ENCODE assay signal across 7 cellular contexts in the genomic region with DNA sequence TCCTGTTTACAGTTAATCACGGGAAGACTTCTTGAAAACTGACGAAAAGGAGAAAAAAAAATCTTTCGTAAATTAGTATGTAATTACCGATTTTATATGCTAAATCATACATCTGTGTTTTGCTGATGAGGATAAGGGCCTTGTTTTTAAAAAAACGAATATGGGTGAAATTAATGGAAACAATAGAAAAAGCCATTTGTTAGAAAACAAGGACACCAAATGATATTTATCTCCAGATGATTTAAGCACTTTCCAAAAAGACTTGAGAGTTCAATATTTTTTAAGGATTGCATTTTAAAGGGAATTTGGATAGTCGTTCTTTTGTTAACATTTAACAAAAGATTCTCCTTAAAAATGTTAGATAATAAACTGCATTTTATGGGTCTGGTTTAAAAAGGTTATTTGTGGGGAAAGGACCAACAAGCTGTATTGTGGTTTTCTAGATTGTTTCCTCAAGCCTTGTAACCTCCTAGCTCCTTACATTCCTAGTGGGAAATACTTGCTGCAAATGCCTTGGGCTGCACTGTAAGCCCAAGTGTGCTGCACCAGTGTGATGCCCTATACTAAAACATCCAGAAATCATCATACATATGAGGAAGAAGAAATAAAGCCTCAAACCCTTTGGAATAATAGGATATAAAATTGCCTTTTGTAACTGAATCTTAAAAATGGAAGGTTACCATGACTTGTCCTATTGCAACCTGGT. TPM values are rescaled to one million over a fixed set of nuclear protein-coding genes. Genes with fewer than 3 reads are reported as not detected.
DNase-seq lines count a peak whose midpoint lies in the region; ATAC-seq, FAIRE-seq and TF ChIP-seq lines count a peak whose summit lies in the region.

No MANE protein-coding gene starts in this region.

- DNase-seq in G401 (ENCODE audit: low spot score) (peak; percentile 70), NCI-H146 (lab: John Stamatoyannopoulos, UW) (peak; percentile 14), caudate nucleus (lab: John Stamatoyannopoulos, UW) (peak in 1 of 61 donors; percentile 25), myocyte (ENCODE audit: low read depth) (peak; percentile 18), KG1 (lab: John Stamatoyannopoulos, UW) (no peak), GM12891 (ENCODE audit: insufficient read length, low spot score) (no peak)

- no peak for FAIRE-seq in GM12891 (lab: Jason Lieb, UNC)

- ATAC-seq in HG03097 (IDR thresholded peaks at IDR 0.05; ENCODE audit: low FRiP score, unreplicated experiment): no peak

- peak overlapping the region; percentile 98 for H3K27ac ChIP-seq in caudate nucleus (ENCODE audit: low read depth, low read length)

- in situ Hi-C loops in G401 (cut with HindIII; ENCODE audit: low sequenced_read_pairs): no loop called here

- no peak for TF ChIP-seq POLR2A in GM12891 (IDR thresholded peaks at IDR 0.05; ENCODE audit: low read depth, low read length)

TF ChIP-seq in GM12891, 5 proteins besides CTCF, POLR2A, EP300 and RAD21:
- TF ChIP-seq POLR2AphosphoS5 (IDR thresholded peaks at IDR 0.05; ENCODE audit: low read depth, low read length) (no peak), SPI1 (IDR thresholded peaks at IDR 0.05; ENCODE audit: low read depth, low read length) (no peak), POU2F2 (IDR thresholded peaks at IDR 0.05; ENCODE audit: low read depth, low read length) (no peak), PAX5 (IDR thresholded peaks at IDR 0.05; ENCODE audit: insufficient read depth, low read length, severe bottlenecking) (no peak), TAF1 (IDR thresholded peaks at IDR 0.05; ENCODE audit: low read depth, low read length) (no peak)

RNA-seq across cellular contexts. Expression of a gene that starts 1.5 kb away (rescaled TPM):
- total RNA-seq in G401 (2014; rRNA removed; shearing (Covaris generic)): 13.9 and 23.1 TPM in 2 replicates
- total RNA-seq in myocyte: 15.7 and 21.0 TPM in 2 replicates
- polyA plus RNA-seq in myocyte (2012): 3.4 TPM
- polyA plus RNA-seq in GM12891 (2012; ENCODE audit: low read depth, missing spikeins): 8.2 TPM

Comparison
In these comparisons a context has a peak if more than half of its experiments do, and no peak if none do; other contexts are left out.
1. DNase-seq: peak in G401 (single experiment), NCI-H146 (single experiment) and myocyte (single experiment); none in KG1 (single experiment) and GM12891 (single experiment).